31 cellular contexts compared by ENCODE assay signal in the genomic region with DNA sequence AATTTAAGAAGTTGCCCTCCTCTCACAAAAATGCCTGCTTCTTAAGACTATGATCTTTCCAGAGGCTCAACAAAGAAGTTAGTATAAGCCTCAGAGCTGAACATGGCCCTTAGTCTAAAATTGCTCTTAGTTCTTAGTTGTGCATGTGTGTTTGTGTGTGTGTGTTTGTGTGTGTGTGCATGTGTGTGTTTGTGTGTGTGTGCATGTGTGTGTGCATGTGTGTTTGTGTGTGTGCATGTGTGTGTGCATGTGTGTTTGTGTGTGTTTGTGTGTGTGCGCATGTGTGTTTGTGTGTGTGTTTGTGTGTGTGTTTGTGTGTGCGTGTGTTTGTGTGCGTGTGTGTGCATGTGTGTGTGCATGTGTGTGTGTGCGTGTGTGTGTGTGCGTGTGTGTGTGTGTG. TPM values are rescaled to one million over a fixed set of nuclear protein-coding genes. Genes with fewer than 3 reads are reported as not detected.
"Had no signal": no experiment of that assay in that cellular context is flagged by ENCODE, and none has a peak within 500 bp of the region (broad histone marks: within the 10 kb centered on the region; RNA-seq: fewer than 3 reads in every experiment).

No MANE protein-coding gene starts in this region.

- H3K9me3 Mint-ChIP-seq: immature natural killer cell; naive thymus-derived CD8-positive, alpha-beta T cell; nephron; neural crest cell; stimulated activated effector memory CD8-positive, alpha-beta T cell treated with anti-CD3 and anti-CD28 coated beads, Interleukin-12 subunit alpha, Interleukin-12 subunit beta, amount 100 ng/mL, for 72 hours had no signal

- H3K27ac ChIP-seq: left lung, lower lobe of right lung, pancreas, prostate gland, sigmoid colon, spleen, stomach, testis, thyroid gland, transverse colon, upper lobe of left lung had no signal

- H3K36me3 Mint-ChIP-seq: immature natural killer cell; naive thymus-derived CD8-positive, alpha-beta T cell; stimulated activated effector memory CD8-positive, alpha-beta T cell treated with anti-CD3 and anti-CD28 coated beads, Interleukin-12 subunit alpha, Interleukin-12 subunit beta, amount 100 ng/mL, for 72 hours had no signal

- H3K4me3 Mint-ChIP-seq: immature natural killer cell; naive thymus-derived CD8-positive, alpha-beta T cell; nephron; neural crest cell; stimulated activated effector memory CD8-positive, alpha-beta T cell treated with anti-CD3 and anti-CD28 coated beads, Interleukin-12 subunit alpha, Interleukin-12 subunit beta, amount 100 ng/mL, for 72 hours had no signal

- FAIRE-seq: islet of Langerhans, kidney, pancreas, small intestine had no signal

- H3K4me3 ChIP-seq: left lung, lower lobe of right lung, pancreas, prostate gland, sigmoid colon, spleen, stomach, testis, thyroid gland, transverse colon, upper lobe of left lung had no signal

- H3K4me1 ChIP-seq: lower lobe of right lung, pancreas, prostate gland, spleen, testis, thyroid gland, transverse colon had no signal

- H3K27me3 Mint-ChIP-seq: naive thymus-derived CD8-positive, alpha-beta T cell had no signal

- DNase-seq: hypothalamus; immature natural killer cell; kidney; left colon; left lung; lower lobe of right lung; mammary epithelial cell; mesenchymal stem cell; naive thymus-derived CD8-positive, alpha-beta T cell; nucleus accumbens; posterior cingulate gyrus; retina; right cardiac atrium; sigmoid colon; small intestine; spleen; stimulated activated CD4-positive, alpha-beta T cell treated with anti-CD3 and anti-CD28 coated beads, Interleukin-4, amount 100 ng/mL, for 24 hours; stimulated activated naive CD4-positive, alpha-beta T cell; stomach; testis; thyroid gland; transverse colon had no signal

- H3K27ac Mint-ChIP-seq: immature natural killer cell; nephron; stimulated activated effector memory CD8-positive, alpha-beta T cell treated with anti-CD3 and anti-CD28 coated beads, Interleukin-12 subunit alpha, Interleukin-12 subunit beta, amount 100 ng/mL, for 72 hours had no signal

- H3K27me3 ChIP-seq: left lung, pancreas, sigmoid colon, spleen, stomach, testis, thyroid gland, transverse colon, upper lobe of left lung had no signal

- H3K4me1 Mint-ChIP-seq: immature natural killer cell, nephron, neural crest cell had no signal

- H3K36me3 ChIP-seq: left lung, lower lobe of right lung, pancreas, prostate gland, sigmoid colon, spleen, stomach, thyroid gland, transverse colon, upper lobe of left lung had no signal

- H3K9me3 ChIP-seq: left lung, lower lobe of right lung, pancreas, prostate gland, sigmoid colon, spleen, stomach, testis, thyroid gland, transverse colon, upper lobe of left lung had no signal

- ATAC-seq: left colon; left lung; lower lobe of right lung; naive thymus-derived CD8-positive, alpha-beta T cell; right cardiac atrium; stimulated activated effector memory CD8-positive, alpha-beta T cell treated with anti-CD3 and anti-CD28 coated beads, Interleukin-12 subunit alpha, Interleukin-12 subunit beta, amount 100 ng/mL, for 72 hours had no signal

RNA-seq across cellular contexts. Expression of gene IL31RA, which starts 15.8 kb away (rescaled TPM):
- total RNA-seq: left colon; liver; lower lobe of right lung; naive thymus-derived CD8-positive, alpha-beta T cell; neural crest cell; right cardiac atrium; thyroid gland; transverse colon had no signal
- polyA plus RNA-seq: immature natural killer cell; liver; naive thymus-derived CD8-positive, alpha-beta T cell; right cardiac atrium; stomach; urinary bladder had no signal
